ENCODE assay signal across 8 cellular contexts in the genomic region with DNA sequence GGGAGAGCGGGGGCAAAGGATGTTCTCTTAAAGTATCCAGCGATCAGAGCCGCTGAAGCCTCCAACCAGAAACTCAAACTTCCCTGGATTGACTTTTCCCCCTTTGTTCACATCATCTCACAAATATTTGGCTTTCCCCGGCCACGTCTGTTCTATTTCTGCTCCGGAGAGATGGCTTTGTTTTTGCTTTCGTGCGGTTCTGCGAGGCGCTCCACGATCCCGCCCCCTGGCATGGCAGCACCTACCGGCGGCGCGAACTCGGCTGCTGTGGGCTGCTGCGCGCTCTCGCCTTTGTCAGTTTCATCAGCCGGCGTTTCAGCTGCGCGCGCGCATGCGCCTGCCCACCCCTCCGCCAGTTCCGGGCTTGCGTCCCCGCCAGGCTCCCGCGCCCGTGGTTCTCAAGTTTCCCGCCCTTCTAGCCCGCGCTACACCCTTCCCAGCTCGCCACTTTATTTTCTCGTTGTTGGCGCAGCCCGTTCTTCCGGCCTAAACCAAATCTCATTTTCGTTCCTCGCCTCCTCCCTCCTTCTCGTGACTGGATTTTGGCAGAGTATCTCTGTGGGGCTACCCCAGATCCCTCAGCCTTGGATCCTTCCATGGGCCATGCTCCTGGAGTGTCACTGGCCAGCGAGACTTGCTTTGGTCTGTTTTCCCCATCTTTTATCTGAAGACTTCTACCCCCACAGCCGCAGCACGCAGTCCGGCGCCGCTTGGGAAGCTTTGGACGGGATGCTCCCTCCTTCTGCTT.
DNase-seq lines count a peak whose midpoint lies in the region; ATAC-seq and TF ChIP-seq lines count a peak whose summit lies in the region.

No MANE protein-coding gene starts in this region.

- TF ChIP-seq CTCF in GM12872 (IDR thresholded peaks at IDR 0.05; ENCODE audit: insufficient read depth, low read depth, low read length) = peak; percentile 6; the same call in 1 of the 3 replicates
- TF ChIP-seq CTCF in right atrium auricular region (IDR thresholded peaks at IDR 0.05) = no peak
- TF ChIP-seq CTCF in uterus (IDR thresholded peaks at IDR 0.05) = peak in 1 of 4 experiments; percentile 19

- peak; percentile 62 to 68 for TF ChIP-seq POLR2A in uterus (IDR thresholded peaks at IDR 0.05)

- H3K27ac ChIP-seq in right atrium auricular region (peak overlapping the region; percentile 75 to 83), uterus (peak overlapping the region; percentile 82 to 87)

- peak; percentile 87 for DNase-seq in NCI-H1092 treated with DMSO at 0.1 percent for 48 hours (lab: John Stamatoyannopoulos, UW)
- peak; percentile 91 for DNase-seq in SW480 (ENCODE audit: low spot score)
- peak; percentile 21 for DNase-seq in amniotic stem cell (lab: John Stamatoyannopoulos, UW)
- DNase-seq in right atrium auricular region (ENCODE audit: low spot score) = peak; percentile 91
- DNase-seq in pulmonary artery endothelial cell (ENCODE audit: low read depth, low spot score) = peak; percentile 53
- peak; percentile 88 to 91 for DNase-seq in uterus

- intact Hi-C loops in uterus (cut with DNase I; ENCODE audit: low total_unique reads) = no loop called here

- peak overlapping the region; percentile 52 to 61 for H3K4me3 ChIP-seq in right atrium auricular region
- peak overlapping the region; percentile 48 to 70 for H3K4me3 ChIP-seq in uterus

- no peaks in the 10 kb centered on the region for H3K9me3 ChIP-seq in right atrium auricular region
- no peaks in the 10 kb centered on the region for H3K9me3 ChIP-seq in uterus

- H3K36me3 ChIP-seq in right atrium auricular region (no peaks in the 10 kb centered on the region), uterus (no peaks in the 10 kb centered on the region)

- H3K27me3 ChIP-seq in right atrium auricular region (no peaks in the 10 kb centered on the region), uterus (no peaks in the 10 kb centered on the region)

- peaks cover 0 to 8% of the 10 kb centered on the region in 2 donors for H3K4me1 ChIP-seq in right atrium auricular region
- H3K4me1 ChIP-seq in uterus = no peaks in the 10 kb centered on the region

- ATAC-seq in HG02610 (IDR thresholded peaks at IDR 0.05; ENCODE audit: unreplicated experiment) = peak; percentile 94

Comparison
In these comparisons a context has a peak if more than half of its experiments do, and no peak if none do; other contexts are left out.
1. Peak in every context shown above with its lines: DNase-seq, ATAC-seq, H3K4me3 ChIP-seq and H3K27ac ChIP-seq.
2. DNase-seq: peak in every context shown above with its lines; median percentile 91 in SW480; 91 in right atrium auricular region; 90 in uterus; 87 in NCI-H1092 treated with DMSO at 0.1 percent for 48 hours; 53 in pulmonary artery endothelial cell; 21 in amniotic stem cell.